In genomic region chr6:106089981-106090380, GRCh38 we compare ENCODE assay signal across 8 cellular contexts. TPM values are rescaled to one million over a fixed set of nuclear protein-coding genes. Genes with fewer than 3 reads are reported as not detected.
A peak's percentile ranks its signal among the peaks of the same experiment; 100 is the strongest.
DNase-seq lines count a peak whose midpoint lies in the region; ATAC-seq and TF ChIP-seq lines count a peak whose summit lies in the region.

No MANE protein-coding gene starts in this region.

- no peak overlapping the region for H3K27ac ChIP-seq in CD8-positive, alpha-beta T cell (ENCODE audit: low read depth, low read length)
- no peak overlapping the region for H3K27ac ChIP-seq in ovary
- H3K27ac ChIP-seq in trophoblast cell (ENCODE audit: low read depth, low read length): no peak overlapping the region

- H3K23ac ChIP-seq in trophoblast cell (ENCODE audit: low read length): no peak overlapping the region

- H3K14ac ChIP-seq in trophoblast cell (ENCODE audit: low read length): no peak overlapping the region

- no peak overlapping the region for H2BK120ac ChIP-seq in trophoblast cell (ENCODE audit: insufficient read depth, low read length, poor library complexity)

- WGBS in ovary, 3 donors: 77 to 87% (median 82%) methylated on average over 4 of the region's 4 CpGs
- no CpG with 5 or more reads among the region's 4 CpGs for WGBS in trophoblast cell (ENCODE audit: extremely low coverage, insufficient coverage, insufficient read length)

- no peak for TF ChIP-seq EP300 in ovary (IDR thresholded peaks at IDR 0.05)

- H2AK5ac ChIP-seq in trophoblast cell (ENCODE audit: low read length): no peak overlapping the region

- DNase-seq in CD8-positive, alpha-beta T cell: no peak
- peak; percentile 20 for DNase-seq in midbrain (lab: John Stamatoyannopoulos, UW)
- DNase-seq in ovary: no peak
- DNase-seq in mucosa of gallbladder (ENCODE audit: low spot score): no peak
- DNase-seq in SK-N-DZ (ENCODE audit: low spot score): no peak
- DNase-seq in trophoblast cell: no peak

- no peak for TF ChIP-seq CTCF in CD8-positive, alpha-beta T cell (IDR thresholded peaks at IDR 0.05)
- TF ChIP-seq CTCF in ovary (IDR thresholded peaks at IDR 0.05): no peak

- H3K36me3 ChIP-seq in CD8-positive, alpha-beta T cell (ENCODE audit: insufficient read depth, low read length): no peaks in the 10 kb centered on the region
- H3K36me3 ChIP-seq in ovary (no peaks in the 10 kb centered on the region), trophoblast cell (ENCODE audit: control insufficient read depth in 1 of 2, insufficient read depth in 2 of 2, low read length in 2 of 2) (no peaks in the 10 kb centered on the region)

- no peaks in the 10 kb centered on the region for H3K36me3 Mint-ChIP-seq in CD8-positive, alpha-beta T cell
- peaks cover 94% of the 10 kb centered on the region for H3K36me3 Mint-ChIP-seq in activated T-helper 17 cell treated with anti-CD3 and anti-CD28 coated beads, Interleukin-2, amount 50 U/mL, for 72 hours (ENCODE audit: low read depth)

- H3K79me1 ChIP-seq in trophoblast cell (ENCODE audit: low read length): peaks cover 2% of the 10 kb centered on the region

- no peak overlapping the region for H4K91ac ChIP-seq in trophoblast cell (ENCODE audit: low read depth, low read length)

- H3K4me2 ChIP-seq in trophoblast cell (ENCODE audit: low read length): no peak overlapping the region

- no peaks in the 10 kb centered on the region for H3K9me3 Mint-ChIP-seq in CD8-positive, alpha-beta T cell
- no peaks in the 10 kb centered on the region for H3K9me3 Mint-ChIP-seq in activated T-helper 17 cell treated with anti-CD3 and anti-CD28 coated beads, Interleukin-2, amount 50 U/mL, for 72 hours

- no peak overlapping the region for H3K4ac ChIP-seq in trophoblast cell (ENCODE audit: low read depth, low read length)

- no peak overlapping the region for H3K4me3 ChIP-seq in CD8-positive, alpha-beta T cell (ENCODE audit: low read depth, low read length)
- H3K4me3 ChIP-seq in ovary (no peak overlapping the region), trophoblast cell (ENCODE audit: low read depth, low read length) (no peak overlapping the region)

- peak overlapping the region; percentile 49 for H3K4me3 Mint-ChIP-seq in CD8-positive, alpha-beta T cell
- peak overlapping the region; percentile 90 for H3K4me3 Mint-ChIP-seq in activated T-helper 17 cell treated with anti-CD3 and anti-CD28 coated beads, Interleukin-2, amount 50 U/mL, for 72 hours

- intact Hi-C loops in CD8-positive, alpha-beta T cell (cut with DNase I, micrococcal nuclease): loop anchor here (1.0 to 10.0 kb wide), 8 partner anchors 32 to 658 kb away; no protein-coding TSS in a partner anchor
- intact Hi-C loops in ovary (cut with DNase I): loop anchor here in 3 of 4 donors (10.0 kb wide), 4 partner anchors 95 to 605 kb away; no protein-coding TSS in a partner anchor

- H3K9ac ChIP-seq in trophoblast cell (ENCODE audit: low read length): no peak overlapping the region

- CTCF ChIA-PET in CD8-positive, alpha-beta T cell (lab: Charles Lee): interaction anchor here (0.8 to 2.9 kb wide), 8 partner anchors 10 to 659 kb away, joined by 3 to 31 read pairs (median 4); no protein-coding TSS in a partner anchor

- H4K8ac ChIP-seq in trophoblast cell (ENCODE audit: low read depth, low read length): no peak overlapping the region

- H3K27ac Mint-ChIP-seq in CD8-positive, alpha-beta T cell: no peak overlapping the region
- H3K27ac Mint-ChIP-seq in activated T-helper 17 cell treated with anti-CD3 and anti-CD28 coated beads, Interleukin-2, amount 50 U/mL, for 72 hours: peak overlapping the region; percentile 79

- no peak overlapping the region for H2BK12ac ChIP-seq in trophoblast cell (ENCODE audit: low read length)

- peaks cover 56% of the 10 kb centered on the region for H3K27me3 Mint-ChIP-seq in CD8-positive, alpha-beta T cell (ENCODE audit: low read depth)
- no peaks in the 10 kb centered on the region for H3K27me3 Mint-ChIP-seq in activated T-helper 17 cell treated with anti-CD3 and anti-CD28 coated beads, Interleukin-2, amount 50 U/mL, for 72 hours

- no peaks in the 10 kb centered on the region for H3K79me2 ChIP-seq in trophoblast cell (ENCODE audit: control insufficient read depth, insufficient read depth, low read length, poor library complexity)

- peaks cover 24% of the 10 kb centered on the region for H3K27me3 ChIP-seq in CD8-positive, alpha-beta T cell (ENCODE audit: insufficient read depth, low read length)
- H3K27me3 ChIP-seq in ovary: no peaks in the 10 kb centered on the region
- no peaks in the 10 kb centered on the region for H3K27me3 ChIP-seq in trophoblast cell (ENCODE audit: insufficient read depth, low read length)

- no peak overlapping the region for H2BK5ac ChIP-seq in trophoblast cell (ENCODE audit: low read depth, low read length, poor library complexity)

- no peak for TF ChIP-seq POLR2A in ovary (IDR thresholded peaks at IDR 0.05)

- no peak overlapping the region for H3K18ac ChIP-seq in trophoblast cell (ENCODE audit: low read length)

- no peaks in the 10 kb centered on the region for H3K9me3 ChIP-seq in CD8-positive, alpha-beta T cell (ENCODE audit: low read length)
- H3K9me3 ChIP-seq in ovary: no peaks in the 10 kb centered on the region
- H3K9me3 ChIP-seq in trophoblast cell (ENCODE audit: insufficient read depth, low read depth, low read length): no peaks in the 10 kb centered on the region

- no peak for ATAC-seq in CD8-positive, alpha-beta T cell
- ATAC-seq in HG02678 (IDR thresholded peaks at IDR 0.05; ENCODE audit: unreplicated experiment): peak; percentile 26
- no peak for ATAC-seq in activated T-helper 17 cell treated with anti-CD3 and anti-CD28 coated beads, Interleukin-2, amount 50 U/mL, for 72 hours (replicated peaks)

- POLR2A ChIA-PET in CD8-positive, alpha-beta T cell (lab: Charles Lee): interaction anchor here (1.1 to 2.3 kb wide), 4 partner anchors 8 to 133 kb away, joined by 3 to 9 read pairs (median 4); no protein-coding TSS in a partner anchor

- no peak overlapping the region for H4K12ac ChIP-seq in trophoblast cell (ENCODE audit: low read depth, low read length)

- H3K4me1 Mint-ChIP-seq in CD8-positive, alpha-beta T cell (ENCODE audit: low read depth): peaks cover 61% of the 10 kb centered on the region
- peaks cover 46% of the 10 kb centered on the region for H3K4me1 Mint-ChIP-seq in activated T-helper 17 cell treated with anti-CD3 and anti-CD28 coated beads, Interleukin-2, amount 50 U/mL, for 72 hours

- H2AFZ ChIP-seq in trophoblast cell (ENCODE audit: insufficient read depth, low read length, poor library complexity): no peak overlapping the region

- H3K4me1 ChIP-seq in CD8-positive, alpha-beta T cell (ENCODE audit: insufficient read depth, low read length): peaks cover 30% of the 10 kb centered on the region
- H3K4me1 ChIP-seq in ovary (ENCODE audit: insufficient read depth) (peaks cover 2% of the 10 kb centered on the region), trophoblast cell (ENCODE audit: control insufficient read depth in 1 of 2, insufficient read depth in 2 of 2, low read length in 2 of 2) (peaks cover 4 to 8% of the 10 kb centered on the region in 2 experiments)

RNA-seq across cellular contexts. Expression of gene PRDM1, which starts 3.8 kb away (rescaled TPM):
- 10 to 100 TPM; 35.5 to 38.4 TPM for total RNA-seq in CD8-positive, alpha-beta T cell
- 100 to 1,000 TPM; 138 to 149 TPM for total RNA-seq in activated T-helper 17 cell treated with anti-CD3 and anti-CD28 coated beads, Interleukin-2, amount 50 U/mL, for 72 hours
- total RNA-seq in ovary: 10 to 100 TPM in 1 of 7 donors, 1 to 10 TPM in 6; 3.5 to 10.6 (median 4.4) TPM
- polyA plus RNA-seq in ovary: 1 to 10 TPM; 2.7 to 7.2 TPM
- 16.9 TPM for total RNA-seq in mucosa of gallbladder
- not detected in 2 replicates for polyA plus RNA-seq in SK-N-DZ (2014; cell fraction: cytosol; rRNA removed)
- polyA plus RNA-seq in SK-N-DZ (2014; cell fraction: nucleus; rRNA removed): not detected in 2 replicates
- polyA plus RNA-seq in trophoblast cell (2013): 0.94 and 1.1 TPM in 2 replicates
